ENCODE assay signal across 16 cellular contexts in the genomic region with DNA sequence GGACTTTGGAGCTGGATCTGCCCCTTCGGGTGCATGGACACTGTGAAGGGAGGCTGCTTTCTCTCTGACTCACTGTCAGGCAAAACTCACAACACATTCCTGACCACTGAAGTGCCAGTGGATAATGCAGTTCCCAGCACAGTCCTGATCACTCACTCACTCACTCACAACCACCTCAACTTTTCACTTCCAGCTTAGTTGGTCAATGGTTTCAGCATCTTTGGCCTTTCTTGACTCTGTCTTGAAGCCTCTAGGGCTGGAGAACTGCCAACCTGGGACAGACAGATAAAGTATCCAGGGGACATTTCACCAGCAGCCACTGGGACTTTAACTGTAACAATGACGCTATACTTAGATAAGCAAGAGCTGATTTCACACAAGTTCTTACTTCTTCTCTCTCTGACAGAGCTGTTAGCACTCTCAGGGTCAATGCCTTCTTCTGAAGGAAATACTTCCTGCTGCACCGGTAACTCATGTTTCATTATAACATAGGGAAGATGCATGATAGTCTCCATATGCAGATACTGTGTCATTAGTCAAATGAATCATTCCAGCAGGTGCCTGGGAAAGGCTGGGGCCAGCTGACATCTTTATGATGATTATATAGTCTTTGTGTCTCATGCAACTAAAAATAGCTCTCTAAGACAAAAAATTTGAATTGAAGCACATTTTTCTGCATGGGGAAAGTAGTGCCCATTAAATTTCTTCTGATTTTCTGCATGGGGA.
A peak's percentile ranks its signal among the peaks of the same experiment; 100 is the strongest.
DNase-seq lines count a peak whose midpoint lies in the region; ATAC-seq lines count a peak whose summit lies in the region.
"Had no signal": no experiment of that assay in that cellular context is flagged by ENCODE, and none has a peak within 500 bp of the region (broad histone marks: within the 10 kb centered on the region; RNA-seq: fewer than 3 reads in every experiment).

No MANE protein-coding gene starts in this region.

- DNase-seq in ELR (ENCODE audit: low read depth) = peak; percentile 96
- peak; percentile 37 for DNase-seq in RKO (ENCODE audit: low spot score)
- peak; percentile 75 for DNase-seq in fibroblast of gingiva (ENCODE audit: low read depth)
- peak; percentile 98 for DNase-seq in non-pigmented ciliary epithelial cell (ENCODE audit: low read depth)
- DNase-seq in sciatic nerve (ENCODE audit: low spot score) = no peak
- no peak for DNase-seq in NOMO-1 (lab: John Stamatoyannopoulos, UW; ENCODE audit: unreplicated experiment in 2 of 2)
- DNase-seq in mesenteric fat pad (ENCODE audit: low spot score) = no peak
- DNase-seq in stimulated activated CD4-positive, alpha-beta T cell treated with anti-CD3 and anti-CD28 coated beads, Interleukin-1b, Interleukin-23, amount 100 ng/mL, for 48 hours = no peak
- DNase-seq: activated CD4-positive, alpha-beta T cell treated with anti-CD3 and anti-CD28 coated beads for 48 hours; activated naive CD8-positive, alpha-beta T cell treated with anti-CD3 and anti-CD28 coated beads, Interleukin-2, amount 10 ng/mL, durations not matched to agents 7 days and 5 days; COR-L47; gastrocnemius medialis; H7; NCI-H146; RPMI8226 had no signal

- no peak for ATAC-seq in sciatic nerve
- ATAC-seq: gastrocnemius medialis; natural killer cell treated with Interleukin-12 subunit alpha and Interleukin-12 subunit beta and Interleukin-15 and Interleukin-18, amount 100 ng/mL, for 72 hours had no signal

- intact Hi-C loops in sciatic nerve (cut with DNase I) = no loop called here

Comparison
In these comparisons a context has a peak if more than half of its experiments do, and no peak if none do; other contexts are left out.
1. DNase-seq: peak in ELR (single experiment), RKO (single experiment), fibroblast of gingiva (single experiment) and non-pigmented ciliary epithelial cell (single experiment); none in sciatic nerve (single experiment), NOMO-1 (0 of 2), mesenteric fat pad (single experiment) and stimulated activated CD4-positive, alpha-beta T cell treated with anti-CD3 and anti-CD28 coated beads, Interleukin-1b, Interleukin-23, amount 100 ng/mL, for 48 hours (single experiment).